ENCODE assay signal across 8 cellular contexts in the genomic region with DNA sequence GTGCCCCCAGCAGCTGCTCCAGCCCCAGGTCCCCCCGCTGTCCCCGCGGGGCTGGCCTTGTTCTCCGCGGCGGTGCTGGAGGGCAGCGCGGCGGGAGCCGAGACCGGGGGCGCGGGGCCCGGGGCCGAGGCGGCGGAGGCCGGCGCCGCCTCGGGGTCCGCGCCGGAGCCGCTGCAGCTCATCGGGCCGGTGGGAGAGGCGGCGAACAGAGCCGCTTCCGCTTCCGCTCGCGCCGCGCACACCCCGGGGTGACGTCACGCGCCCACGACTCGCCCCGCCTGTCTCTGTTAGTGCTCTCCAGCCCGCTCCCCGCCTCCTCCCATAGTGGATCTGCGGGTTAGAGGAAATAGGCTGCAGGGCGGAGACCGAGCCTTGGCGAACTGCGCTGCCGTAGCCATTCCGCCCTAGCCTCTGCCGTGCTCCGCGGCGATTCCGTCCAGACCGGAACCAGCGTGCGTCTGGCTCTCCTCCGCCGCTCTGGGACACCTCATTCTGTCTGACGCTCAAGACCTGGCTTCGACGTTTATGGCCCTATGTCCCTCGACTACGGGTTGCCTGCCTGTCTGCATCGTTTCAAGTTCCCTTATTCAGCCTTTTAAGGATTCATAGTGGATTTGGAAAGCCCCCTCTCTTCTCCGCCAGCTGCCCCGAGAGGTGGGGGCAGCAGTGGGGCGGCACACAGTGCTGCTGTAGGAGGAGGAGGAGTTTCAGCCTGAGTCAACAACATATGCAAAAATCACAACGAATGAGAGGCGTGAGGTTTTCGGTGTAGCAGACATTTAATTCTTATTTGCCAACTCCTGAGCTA. TPM values are rescaled to one million over a fixed set of nuclear protein-coding genes. Genes with fewer than 3 reads are reported as not detected.
A peak's percentile ranks its signal among the peaks of the same experiment; 100 is the strongest.
DNase-seq lines count a peak whose midpoint lies in the region; TF ChIP-seq lines count a peak whose summit lies in the region.

A gene (minus strand): TSS at position 209 of the 808 bp plus-strand sequence. CDS start 27 bp downstream, at position 182.

- no peaks in the 10 kb centered on the region for H3K27me3 ChIP-seq in SJSA1 (replicated peaks)
- H3K27me3 ChIP-seq in neuron (ENCODE audit: insufficient read depth, low read length): no peaks in the 10 kb centered on the region

- H3K4me3 ChIP-seq in SJSA1: peak within 1 kb of the TSS; percentile 71
- peak within 1 kb of the TSS; percentile 64 to 81 for H3K4me3 ChIP-seq in foreskin fibroblast (ENCODE audit: low read depth in 1 of 2, low read length in 2 of 2)
- peak within 1 kb of the TSS; percentile 71 for H3K4me3 ChIP-seq in neuron (ENCODE audit: low read length)

- H3K9me3 ChIP-seq in SJSA1 (replicated peaks): no peaks in the 10 kb centered on the region
- H3K9me3 ChIP-seq in neuron (ENCODE audit: low read length): no peaks in the 10 kb centered on the region

- H2AFZ ChIP-seq in neuron (ENCODE audit: low read depth, low read length): no peak within 1 kb of the TSS

- CTCF ChIA-PET in HEK293T (lab: Yijun Ruan, JAX): interaction anchor here (1.2 to 1.4 kb wide), 2 partner anchors 55 to 233 kb away, joined by 4 to 5 read pairs; no protein-coding TSS in a partner anchor

- H3K27ac ChIP-seq in SJSA1: peak within 1 kb of the TSS; percentile 73

- DNase-seq in GM03348 (ENCODE audit: low spot score): peak; percentile 96
- peak; percentile 90 for DNase-seq in HEK293T (ENCODE audit: extremely low spot score)
- DNase-seq in MV-4-11 (lab: John Stamatoyannopoulos, UW): peak; percentile 94
- peak; percentile 79 to 92 for DNase-seq in SJSA1 (ENCODE audit: low read depth in 1 of 2, low spot score in 2 of 2)
- DNase-seq in activated naive CD4-positive, alpha-beta T cell (lab: John Stamatoyannopoulos, UW): peak; percentile 73 to 93 (median 81)
- DNase-seq in foreskin fibroblast: peak; percentile 95 to 98
- DNase-seq in stromal cell of bone marrow (ENCODE audit: low read depth): peak; percentile 93

- POLR2A ChIA-PET in HEK293T (lab: Yijun Ruan, JAX): interaction anchor here (0.6 to 5.2 kb wide), 18 partner anchors 9 to 233 kb away, joined by 3 to 39 read pairs (median 4); a partner anchor contains a TSS

- TF ChIP-seq CTCF in foreskin fibroblast (IDR thresholded peaks at IDR 0.05; ENCODE audit: low read depth, low read length): no peak

- H3K4me1 ChIP-seq in SJSA1 (replicated peaks) (peaks cover 49% of the 10 kb centered on the region), neuron (ENCODE audit: insufficient read depth, low read length) (peaks cover 24% of the 10 kb centered on the region)

- H3K36me3 ChIP-seq in SJSA1 (peaks cover 49% of the 10 kb centered on the region), neuron (ENCODE audit: insufficient read depth, low read length) (peaks cover 51% of the 10 kb centered on the region)

TF ChIP-seq in HEK293T, 16 proteins besides CTCF, POLR2A, EP300 and RAD21:
- TF ChIP-seq FOXK2 (IDR thresholded peaks at IDR 0.05) (no peak), ELF4 (IDR thresholded peaks at IDR 0.05) (peak; percentile 53; the same call in 1 of the 2 replicates), CTBP1 (IDR thresholded peaks at IDR 0.05; ENCODE audit: borderline replicate concordance) (no peak), L3MBTL2 (conservative IDR thresholded peaks at IDR 0.05) (peak; percentile 86)

RNA-seq across cellular contexts. Expression of the gene that starts here (rescaled TPM):
- total RNA-seq in SJSA1 (2014; rRNA removed; shearing (Covaris generic)): 25.2 and 35.2 TPM in 2 replicates

Comparison
In these comparisons a context has a peak if more than half of its experiments do, and no peak if none do; other contexts are left out.
1. Peak in every context shown above with its lines: DNase-seq, H3K4me3 ChIP-seq and H3K27ac ChIP-seq.